8 cellular contexts compared by ENCODE assay signal in the genomic region with DNA sequence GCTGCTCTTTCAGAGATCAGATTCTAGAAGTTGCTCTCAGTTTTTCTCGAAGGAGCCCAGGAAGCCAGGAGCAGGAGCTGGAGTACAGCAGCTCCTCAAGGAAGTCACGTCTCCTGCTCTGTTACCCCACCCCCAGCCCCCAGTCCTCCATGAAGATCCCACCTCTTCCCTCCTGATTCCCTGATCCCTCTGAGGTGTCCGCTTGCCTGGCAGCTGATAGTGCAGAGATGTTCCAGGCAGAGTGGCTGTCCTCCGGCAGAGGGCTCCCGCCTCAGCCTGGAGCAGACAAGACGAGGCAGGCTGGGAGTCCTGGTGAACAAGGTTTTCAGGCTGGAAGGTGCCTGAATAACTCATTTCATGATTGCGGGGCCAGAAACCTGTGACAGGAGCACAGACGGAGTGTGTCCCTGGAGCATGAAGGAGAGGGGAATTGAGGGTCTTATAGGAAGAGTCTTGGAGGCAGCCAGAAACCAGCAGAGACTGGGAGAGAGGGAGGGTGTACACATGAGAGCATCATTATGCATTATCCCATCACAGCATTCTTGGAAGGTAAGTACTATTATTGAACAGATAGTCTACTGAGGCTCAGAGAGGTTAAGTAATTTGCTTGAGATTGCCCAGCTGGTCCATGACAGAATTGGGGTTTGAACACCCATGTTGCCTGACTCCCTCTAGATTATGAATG. TPM values are rescaled to one million over a fixed set of nuclear protein-coding genes. Genes with fewer than 3 reads are reported as not detected.
A peak's percentile ranks its signal among the peaks of the same experiment; 100 is the strongest.
DNase-seq lines count a peak whose midpoint lies in the region; ATAC-seq and TF ChIP-seq lines count a peak whose summit lies in the region.

No MANE protein-coding gene starts in this region.

- peaks cover 7% of the 10 kb centered on the region for H3K4me1 ChIP-seq in mucosa of descending colon (ENCODE audit: low read depth)

- no peak overlapping the region for H3K4me3 ChIP-seq in mucosa of descending colon

- H3K4me3 Mint-ChIP-seq in WTC11 (peak overlapping the region; percentile 83), type B pancreatic cell (peak overlapping the region; percentile 86)
- no peak overlapping the region for H3K4me3 Mint-ChIP-seq in stimulated activated effector memory CD8-positive, alpha-beta T cell treated with anti-CD3 and anti-CD28 coated beads, Interleukin-12 subunit alpha, Interleukin-12 subunit beta, amount 100 ng/mL, for 72 hours

- no peaks in the 10 kb centered on the region for H3K36me3 Mint-ChIP-seq in WTC11
- H3K36me3 Mint-ChIP-seq in type B pancreatic cell: peaks cover 3% of the 10 kb centered on the region
- no peaks in the 10 kb centered on the region for H3K36me3 Mint-ChIP-seq in stimulated activated effector memory CD8-positive, alpha-beta T cell treated with anti-CD3 and anti-CD28 coated beads, Interleukin-12 subunit alpha, Interleukin-12 subunit beta, amount 100 ng/mL, for 72 hours

- TF ChIP-seq CTCF in WTC11 (IDR thresholded peaks at IDR 0.05): no peak
- TF ChIP-seq CTCF in mucosa of descending colon (IDR thresholded peaks at IDR 0.05): peak; percentile 52
- TF ChIP-seq CTCF in type B pancreatic cell (conservative IDR thresholded peaks at IDR 0.05): peak; percentile 80

- H3K27me3 Mint-ChIP-seq in WTC11 (ENCODE audit: low read depth) (peaks cover 70% of the 10 kb centered on the region), type B pancreatic cell (peaks cover 87% of the 10 kb centered on the region)

- ATAC-seq in WTC11 (peak; percentile 90), mucosa of descending colon (peak; percentile 88)
- no peak for ATAC-seq in stimulated activated effector memory CD8-positive, alpha-beta T cell treated with anti-CD3 and anti-CD28 coated beads, Interleukin-12 subunit alpha, Interleukin-12 subunit beta, amount 100 ng/mL, for 72 hours

- intact Hi-C loops in mucosa of descending colon (cut with DNase I, micrococcal nuclease): no loop called here

- DNase-seq in EH (ENCODE audit: low read depth): peak; percentile 89
- peak; percentile 76 for DNase-seq in LHCN-M2 (ENCODE audit: low read depth)
- peak; percentile 70 for DNase-seq in WTC11 (ENCODE audit: low spot score)
- peak; percentile 76 for DNase-seq in fibroblast of gingiva (ENCODE audit: low read depth)
- peak; percentile 54 to 82 (median 78) for DNase-seq in mucosa of descending colon
- no peak for DNase-seq in type B pancreatic cell (ENCODE audit: extremely low spot score, unreplicated experiment)
- DNase-seq in NCI-H2081 treated with DMSO at 0.1 percent for 48 hours (lab: John Stamatoyannopoulos, UW): no peak
- DNase-seq in stimulated activated effector memory CD8-positive, alpha-beta T cell treated with anti-CD3 and anti-CD28 coated beads, Interleukin-12 subunit alpha, Interleukin-12 subunit beta, amount 100 ng/mL, for 72 hours (ENCODE audit: low spot score in 2 of 2): no peak

- no peak overlapping the region for H3K27ac Mint-ChIP-seq in WTC11
- H3K27ac Mint-ChIP-seq in type B pancreatic cell: peak overlapping the region; percentile 12
- H3K27ac Mint-ChIP-seq in stimulated activated effector memory CD8-positive, alpha-beta T cell treated with anti-CD3 and anti-CD28 coated beads, Interleukin-12 subunit alpha, Interleukin-12 subunit beta, amount 100 ng/mL, for 72 hours: no peak overlapping the region

- H3K9me3 ChIP-seq in mucosa of descending colon: no peaks in the 10 kb centered on the region

- peaks cover 12% of the 10 kb centered on the region for H3K4me1 Mint-ChIP-seq in WTC11
- peaks cover 8% of the 10 kb centered on the region for H3K4me1 Mint-ChIP-seq in type B pancreatic cell (ENCODE audit: unreplicated experiment)
- H3K4me1 Mint-ChIP-seq in stimulated activated effector memory CD8-positive, alpha-beta T cell treated with anti-CD3 and anti-CD28 coated beads, Interleukin-12 subunit alpha, Interleukin-12 subunit beta, amount 100 ng/mL, for 72 hours: peaks cover 11% of the 10 kb centered on the region

- no peaks in the 10 kb centered on the region for H3K36me3 ChIP-seq in mucosa of descending colon (ENCODE audit: low read depth)

- POLR2A ChIA-PET in WTC11 (lab: Charles Lee): no interaction called here

- CTCF ChIA-PET in WTC11 (lab: Charles Lee): interaction anchor here (0.6 to 3.9 kb wide), 30 partner anchors 9 to 483 kb away, joined by 3 to 52 read pairs (median 4); partner anchors contain the start of gene ATG7

- H3K9me3 Mint-ChIP-seq in WTC11 (no peaks in the 10 kb centered on the region), type B pancreatic cell (no peaks in the 10 kb centered on the region)
- no peaks in the 10 kb centered on the region for H3K9me3 Mint-ChIP-seq in stimulated activated effector memory CD8-positive, alpha-beta T cell treated with anti-CD3 and anti-CD28 coated beads, Interleukin-12 subunit alpha, Interleukin-12 subunit beta, amount 100 ng/mL, for 72 hours

TF ChIP-seq in WTC11, 78 proteins besides CTCF, POLR2A, EP300 and RAD21:
- TF ChIP-seq ZNF138 (CRISPR knock-in tag; conservative IDR thresholded peaks at IDR 0.05): no peak
- TF ChIP-seq TCF7 (CRISPR knock-in tag; IDR thresholded peaks at IDR 0.05; ENCODE audit: low read depth): no peak
- TF ChIP-seq, protein P1, sequence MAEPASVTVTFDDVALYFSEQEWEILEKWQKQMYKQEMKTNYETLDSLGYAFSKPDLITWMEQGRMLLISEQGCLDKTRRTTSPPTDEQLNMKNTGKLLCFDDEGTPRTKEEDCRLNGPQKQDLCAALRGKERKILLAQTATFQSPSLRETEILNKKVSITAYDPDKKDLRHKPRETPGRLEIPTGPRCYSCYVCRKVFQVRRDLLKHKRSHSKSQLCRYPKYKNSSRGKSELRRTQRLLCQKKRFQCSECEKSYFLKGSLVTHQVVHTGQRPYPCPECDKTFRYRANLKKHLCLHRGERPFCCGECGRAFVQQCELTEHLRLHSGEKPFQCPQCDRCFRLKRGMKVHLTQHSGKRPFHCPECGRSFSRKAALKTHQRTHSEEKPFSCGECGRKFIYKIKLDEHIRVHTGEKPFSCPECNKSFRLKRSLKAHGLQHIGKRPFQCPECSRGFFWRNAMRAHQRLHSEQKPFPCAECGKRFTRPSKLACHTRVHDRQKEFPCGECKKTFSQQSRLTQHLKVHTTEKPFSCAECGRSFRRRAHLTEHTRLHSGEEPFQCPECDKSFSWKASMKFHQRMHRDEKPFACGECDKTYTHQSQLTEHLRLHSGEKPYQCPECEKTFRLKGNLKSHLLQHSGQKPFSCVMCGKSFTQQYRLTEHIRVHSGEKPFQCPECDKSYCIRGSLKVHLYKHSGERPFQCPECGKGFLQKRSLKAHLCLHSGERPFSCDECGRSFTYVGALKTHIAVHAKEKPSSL (CRISPR knock-in tag; conservative IDR thresholded peaks at IDR 0.05): no peak
- TF ChIP-seq E2F5 (CRISPR knock-in tag; IDR thresholded peaks at IDR 0.05): no peak
- no peak for TF ChIP-seq FOXP4 (CRISPR knock-in tag; IDR thresholded peaks at IDR 0.05)

RNA-seq across cellular contexts. Expression of gene HRH1, which starts 1.2 kb away (rescaled TPM):
- 8.7 and 9.5 TPM in 2 replicates for total RNA-seq in LHCN-M2 (2014; rRNA removed)
- 3.0 TPM for polyA plus RNA-seq in LHCN-M2 (2012)
- 0.05 TPM in 1 of 3 replicates, not detected in the others for total RNA-seq in WTC11 (2021)
- 10 to 100 TPM in 2 of 3 donors, 1 to 10 TPM in 1; 8.3 to 16.7 (median 10.3) TPM for total RNA-seq in mucosa of descending colon
- 4.7 and 7.7 TPM in 2 replicates for total RNA-seq in type B pancreatic cell (ENCODE audit: low replicate concordance)

Comparison
In these comparisons a context has a peak if more than half of its experiments do, and no peak if none do; other contexts are left out.
1. DNase-seq: peak in EH (single experiment), LHCN-M2 (single experiment), WTC11 (single experiment), fibroblast of gingiva (single experiment) and mucosa of descending colon (3 of 3); none in type B pancreatic cell (single experiment), NCI-H2081 treated with DMSO at 0.1 percent for 48 hours (single experiment) and stimulated activated effector memory CD8-positive, alpha-beta T cell treated with anti-CD3 and anti-CD28 coated beads, Interleukin-12 subunit alpha, Interleukin-12 subunit beta, amount 100 ng/mL, for 72 hours (0 of 2).